In the genomic region with DNA sequence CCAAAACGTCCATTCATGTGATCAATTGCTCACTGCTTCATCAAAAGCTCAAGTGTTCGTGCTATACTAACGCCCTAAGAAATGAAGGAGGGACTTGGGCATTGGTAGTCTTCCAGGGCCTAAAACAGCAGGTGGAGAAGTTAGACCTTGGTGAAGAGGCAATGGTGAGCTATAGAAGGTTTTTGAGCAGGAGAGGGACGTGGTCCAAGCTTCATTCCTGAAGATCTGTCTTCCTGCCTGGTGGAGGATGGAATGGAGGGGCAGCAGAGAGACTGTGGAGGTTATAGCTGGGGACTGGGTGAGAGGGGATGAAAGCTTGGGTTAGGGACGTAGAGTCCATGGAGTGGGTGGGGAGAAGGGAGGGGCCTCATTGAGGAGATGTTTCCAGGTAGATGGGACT, we compare ENCODE assay signal across 20 cellular contexts.
"Had no signal": no experiment of that assay in that cellular context is flagged by ENCODE, and none has a peak within 500 bp of the region (broad histone marks: within the 10 kb centered on the region; RNA-seq: fewer than 3 reads in every experiment).

No MANE protein-coding gene starts in this region.

- H3K4me2 ChIP-seq: neural progenitor cell had no signal

- H3K9me3 ChIP-seq: left lung, lower lobe of right lung, ovary, right lobe of liver, spleen, thoracic aorta, transverse colon had no signal

- H3K4me1 ChIP-seq: left lung, lower lobe of right lung, right lobe of liver had no signal

- H3K9ac ChIP-seq: neural progenitor cell had no signal

- H3K27me3 ChIP-seq: left lung, neural progenitor cell, ovary, right lobe of liver, spleen, transverse colon had no signal

- DNase-seq: effector CD4-positive, alpha-beta T cell; endodermal cell; erythroblast; glutamatergic neuron; left lung; lower lobe of right lung; natural killer cell; nucleus accumbens; ovary; right lobe of liver; spleen; stimulated activated CD4-positive, alpha-beta T cell treated with anti-CD3 and anti-CD28 coated beads, Interleukin-15, amount 100 ng/mL, for 24 hours; stimulated activated CD4-positive, alpha-beta T cell treated with anti-CD3 and anti-CD28 coated beads, Interleukin-1b, Interleukin-23, amount 100 ng/mL, for 48 hours; stimulated activated CD4-positive, alpha-beta T cell treated with anti-CD3 and anti-CD28 coated beads, Interleukin-4, amount 100 ng/mL, for 24 hours; substantia nigra; transverse colon had no signal

- ATAC-seq: left lung; lower lobe of right lung; natural killer cell; right lobe of liver; stimulated activated memory B cell treated with anti-CD40 and anti-IgM and Interleukin-4, amounts not matched to agents 10 μg/mL and 1 μg/mL and 100 μg/mL, for 72 hours had no signal

- H3K36me3 ChIP-seq: left lung, lower lobe of right lung, neural progenitor cell, ovary, right lobe of liver, spleen, thoracic aorta, transverse colon had no signal

- H2AFZ ChIP-seq: neural progenitor cell had no signal

- H3K4me3 ChIP-seq: coronary artery, left lung, lower lobe of right lung, neural progenitor cell, ovary, right lobe of liver, spleen, thoracic aorta, transverse colon had no signal

- H3K27ac ChIP-seq: coronary artery, left lung, lower lobe of right lung, neural progenitor cell, ovary, right lobe of liver, spleen, thoracic aorta had no signal
